1 cellular context compared by ENCODE assay signal in the genomic region with DNA sequence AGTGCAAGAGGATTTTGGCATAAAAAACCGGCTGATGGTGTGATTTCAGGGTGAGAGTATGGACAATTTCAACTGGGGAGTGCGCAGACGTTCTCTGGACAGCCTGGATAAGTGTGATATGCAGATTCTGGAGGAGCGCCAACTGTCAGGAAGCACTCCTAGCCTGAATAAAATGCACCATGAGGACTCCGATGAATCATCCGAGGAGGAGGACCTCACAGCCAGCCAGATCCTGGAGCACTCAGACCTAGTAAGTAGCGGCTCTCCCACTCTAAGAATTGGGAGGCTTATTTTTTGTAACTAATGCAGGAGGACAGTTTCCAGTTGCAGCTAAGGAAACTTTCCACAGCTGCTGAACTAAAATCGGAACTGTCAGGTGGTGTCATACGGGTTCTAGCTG.
A peak's percentile ranks its signal among the peaks of the same experiment; 100 is the strongest.
TF ChIP-seq lines count a peak whose summit lies in the region.

No MANE protein-coding gene starts in this region.

TF ChIP-seq in endothelial cell of umbilical vein, 7 proteins besides CTCF, POLR2A, EP300 and RAD21:
- TF ChIP-seq, protein P1, sequence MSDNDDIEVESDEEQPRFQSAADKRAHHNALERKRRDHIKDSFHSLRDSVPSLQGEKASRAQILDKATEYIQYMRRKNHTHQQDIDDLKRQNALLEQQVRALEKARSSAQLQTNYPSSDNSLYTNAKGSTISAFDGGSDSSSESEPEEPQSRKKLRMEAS (IDR thresholded peaks at IDR 0.05; ENCODE audit: insufficient read depth, insufficient read length): peak; percentile 25
- TF ChIP-seq POLR2AphosphoS5 (IDR thresholded peaks at IDR 0.05; ENCODE audit: insufficient read depth, low read depth, low read length): peak; percentile 89
- peak; percentile 79 for TF ChIP-seq JUN (IDR thresholded peaks at IDR 0.05; ENCODE audit: borderline replicate concordance, insufficient read depth, insufficient read length, low read depth)
- TF ChIP-seq GATA2 (IDR thresholded peaks at IDR 0.05; ENCODE audit: insufficient read depth, insufficient read length, low read depth, low read length): peak; percentile 80
- no peak for TF ChIP-seq MYC (IDR thresholded peaks at IDR 0.05; ENCODE audit: low read depth, low read length)
- TF ChIP-seq FOS (IDR thresholded peaks at IDR 0.05; ENCODE audit: borderline replicate concordance, insufficient read depth, low read length): peak; percentile 94
- TF ChIP-seq EZH2 (IDR thresholded peaks at IDR 0.05; ENCODE audit: borderline replicate concordance, low read depth, low read length, severe bottlenecking): no peak
TF ChIP-seq in endothelial cell of umbilical vein: peak in this region for 5.
